In genomic region chr2:240401781-240402551, GRCh38 we compare ENCODE assay signal across 15 cellular contexts. TPM values are rescaled to one million over a fixed set of nuclear protein-coding genes. Genes with fewer than 3 reads are reported as not detected.
DNase-seq lines count a peak whose midpoint lies in the region; ATAC-seq and TF ChIP-seq lines count a peak whose summit lies in the region.
"Had no signal": no experiment of that assay in that cellular context is flagged by ENCODE, and none has a peak within 500 bp of the region (broad histone marks: within the 10 kb centered on the region; RNA-seq: fewer than 3 reads in every experiment).

No MANE protein-coding gene starts in this region.

- H3K4me1 ChIP-seq in right atrium auricular region, result no peaks in the 10 kb centered on the region
- H3K4me1 ChIP-seq: body of pancreas, lower lobe of right lung had no signal

- TF ChIP-seq CTCF in right atrium auricular region (IDR thresholded peaks at IDR 0.05) (no peak), WERI-Rb-1 (IDR thresholded peaks at IDR 0.05; ENCODE audit: low read depth, low read length) (no peak)

- no peak for ATAC-seq in left ventricle myocardium superior
- ATAC-seq: body of pancreas; CD8-positive, alpha-beta T cell; GM12878; lower lobe of right lung had no signal

- H3K36me3 ChIP-seq in right atrium auricular region, result no peaks in the 10 kb centered on the region
- H3K36me3 ChIP-seq in WERI-Rb-1, result no peaks in the 10 kb centered on the region
- H3K36me3 ChIP-seq: lower lobe of right lung, neutrophil had no signal

- no peak overlapping the region for H3K4me3 ChIP-seq in right atrium auricular region
- H3K4me3 ChIP-seq in WERI-Rb-1 (ENCODE audit: low read depth, low read length), result no peak overlapping the region
- H3K4me3 ChIP-seq: body of pancreas, GM12878, lower lobe of right lung had no signal

- H3K9me3 ChIP-seq in right atrium auricular region (no peaks in the 10 kb centered on the region), WERI-Rb-1 (ENCODE audit: severe bottlenecking) (no peaks in the 10 kb centered on the region)
- H3K9me3 ChIP-seq: body of pancreas, lower lobe of right lung, neutrophil had no signal

- H3K27ac ChIP-seq in right atrium auricular region (no peak overlapping the region), WERI-Rb-1 (no peak overlapping the region)
- H3K27ac ChIP-seq: body of pancreas, lower lobe of right lung, neutrophil had no signal

- peak; percentile 15 for DNase-seq in left ventricle myocardium superior
- no peak for DNase-seq in right atrium auricular region (ENCODE audit: low spot score)
- DNase-seq in ecto neural progenitor cell (ENCODE audit: low spot score), result peak; percentile 43
- peak; percentile 62 for DNase-seq in posterior vena cava (ENCODE audit: low spot score)
- no peak for DNase-seq in H4 (ENCODE audit: low spot score)
- no peak for DNase-seq in WERI-Rb-1
- DNase-seq in stimulated activated CD4-positive, alpha-beta T cell treated with anti-CD3 and anti-CD28 coated beads, Interleukin-4, amount 100 ng/mL, for 24 hours, result no peak
- DNase-seq: activated CD4-positive, alpha-beta T cell treated with anti-CD3 and anti-CD28 coated beads, Interleukin-2, amount 10 ng/mL, durations not matched to agents 24 days and 14 days; lower lobe of right lung; NCI-H524 treated with DMSO at 0.1 percent for 48 hours; stimulated activated CD4-positive, alpha-beta T cell treated with anti-CD3 and anti-CD28 coated beads, Interleukin-15, amount 100 ng/mL, for 24 hours had no signal

- intact Hi-C loops in left ventricle myocardium superior (cut with micrococcal nuclease) (no loop called here), posterior vena cava (cut with DNase I) (no loop called here)

- H3K27me3 ChIP-seq in right atrium auricular region (no peaks in the 10 kb centered on the region), WERI-Rb-1 (ENCODE audit: insufficient read depth, low read depth, severe bottlenecking) (no peaks in the 10 kb centered on the region)
- H3K27me3 ChIP-seq: body of pancreas, neutrophil had no signal

RNA-seq across cellular contexts. Expression of gene GPC1, which starts 33.5 kb away (rescaled TPM):
- total RNA-seq in left ventricle myocardium superior (177 TPM), right atrium auricular region (100 to 1,000 TPM in 1 of 2 donors, 10 to 100 TPM in 1; 77.4 to 103 TPM), posterior vena cava (10 to 100 TPM; 69.5 to 83.1 TPM)
- total RNA-seq in H4 (2014; rRNA removed; shearing (Covaris generic)), result 17.9 and 25.7 TPM in 2 replicates

Comparison
In these comparisons a context has a peak if more than half of its experiments do, and no peak if none do; other contexts are left out.
1. DNase-seq: peak in left ventricle myocardium superior (single experiment), ecto neural progenitor cell (single experiment) and posterior vena cava (single experiment); none in right atrium auricular region (single experiment), H4 (single experiment), WERI-Rb-1 (single experiment) and stimulated activated CD4-positive, alpha-beta T cell treated with anti-CD3 and anti-CD28 coated beads, Interleukin-4, amount 100 ng/mL, for 24 hours (single experiment).